In the genomic region with DNA sequence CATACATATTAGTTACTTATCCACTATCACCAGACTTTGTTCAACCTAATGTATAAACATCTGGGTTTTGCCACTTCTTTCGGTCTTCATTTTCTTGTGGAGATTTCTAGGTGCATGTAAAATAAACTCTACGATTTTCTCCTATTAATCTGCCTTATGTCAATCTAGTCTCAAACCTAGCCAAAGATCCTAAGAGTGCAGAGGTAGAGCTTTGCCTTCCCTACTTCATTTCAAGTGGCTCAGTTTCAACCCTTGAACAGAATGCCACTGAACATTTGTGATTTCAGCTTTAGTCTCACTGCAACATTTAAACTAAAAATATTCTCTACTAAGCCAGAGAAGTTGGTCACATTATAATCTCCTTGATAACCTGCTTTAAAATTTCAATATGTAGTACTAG, we compare ENCODE assay signal across 17 cellular contexts.
"Had no signal": no experiment of that assay in that cellular context is flagged by ENCODE, and none has a peak within 500 bp of the region (broad histone marks: within the 10 kb centered on the region; RNA-seq: fewer than 3 reads in every experiment).

No MANE protein-coding gene starts in this region.

- H3K27ac Mint-ChIP-seq: activated naive CD8-positive, alpha-beta T cell treated with anti-CD3 and anti-CD28 coated beads, Interleukin-2, amount 10 ng/mL, durations not matched to agents 7 days and 5 days; naive thymus-derived CD8-positive, alpha-beta T cell; stimulated activated naive B cell treated with anti-CD40 and anti-IgM and Interleukin-4, amounts not matched to agents 10 μg/mL and 1 μg/mL and 100 μg/mL, for 72 hours; T-cell had no signal

- H3K9me3 ChIP-seq: heart left ventricle, mucosa of descending colon, upper lobe of left lung had no signal

- H3K4me1 ChIP-seq: upper lobe of left lung had no signal

- H3K9me3 Mint-ChIP-seq: activated naive CD8-positive, alpha-beta T cell treated with anti-CD3 and anti-CD28 coated beads, Interleukin-2, amount 10 ng/mL, durations not matched to agents 7 days and 5 days; endodermal cell; stimulated activated naive B cell treated with anti-CD40 and anti-IgM and Interleukin-4, amounts not matched to agents 10 μg/mL and 1 μg/mL and 100 μg/mL, for 72 hours had no signal

- H3K4me3 ChIP-seq: heart left ventricle, mucosa of descending colon, upper lobe of left lung had no signal

- ATAC-seq: left colon; mucosa of descending colon; naive thymus-derived CD8-positive, alpha-beta T cell; stimulated activated naive B cell treated with anti-CD40 and anti-IgM and Interleukin-4, amounts not matched to agents 10 μg/mL and 1 μg/mL and 100 μg/mL, for 72 hours; T-cell had no signal

- H3K36me3 ChIP-seq: heart left ventricle, upper lobe of left lung had no signal

- H3K27ac ChIP-seq: upper lobe of left lung had no signal

- H3K4me1 Mint-ChIP-seq: activated naive CD8-positive, alpha-beta T cell treated with anti-CD3 and anti-CD28 coated beads, Interleukin-2, amount 10 ng/mL, durations not matched to agents 7 days and 5 days; central memory CD8-positive, alpha-beta T cell; naive thymus-derived CD8-positive, alpha-beta T cell; stimulated activated naive B cell treated with anti-CD40 and anti-IgM and Interleukin-4, amounts not matched to agents 10 μg/mL and 1 μg/mL and 100 μg/mL, for 72 hours; T-cell had no signal

- DNase-seq: activated CD4-positive, CD25-positive, alpha-beta regulatory T cell treated with anti-CD3 and anti-CD28 coated beads, Interleukin-2, amount 50 U/mL, for 72 hours; activated naive CD4-positive, alpha-beta T cell; activated naive CD8-positive, alpha-beta T cell treated with anti-CD3 and anti-CD28 coated beads, Interleukin-2, amount 10 ng/mL, durations not matched to agents 7 days and 5 days; activated T-cell treated with anti-CD3 and anti-CD28 coated beads for 4 hours; dermis blood vessel endothelial cell; endodermal cell; left colon; mammary epithelial cell; mucosa of descending colon; naive thymus-derived CD8-positive, alpha-beta T cell; stimulated activated CD4-positive, alpha-beta T cell treated with anti-CD3 and anti-CD28 coated beads, Interleukin-2, amount 100 ng/mL, for 48 hours; stimulated activated naive B cell treated with anti-CD40 and anti-IgM and Interleukin-4, amounts not matched to agents 10 μg/mL and 1 μg/mL and 100 μg/mL, for 72 hours; T-cell; T-helper 9 cell had no signal

- H3K36me3 Mint-ChIP-seq: activated naive CD8-positive, alpha-beta T cell treated with anti-CD3 and anti-CD28 coated beads, Interleukin-2, amount 10 ng/mL, durations not matched to agents 7 days and 5 days; naive thymus-derived CD8-positive, alpha-beta T cell; stimulated activated naive B cell treated with anti-CD40 and anti-IgM and Interleukin-4, amounts not matched to agents 10 μg/mL and 1 μg/mL and 100 μg/mL, for 72 hours; T-cell had no signal

- H3K4me3 Mint-ChIP-seq: activated naive CD8-positive, alpha-beta T cell treated with anti-CD3 and anti-CD28 coated beads, Interleukin-2, amount 10 ng/mL, durations not matched to agents 7 days and 5 days; central memory CD8-positive, alpha-beta T cell; endodermal cell; naive thymus-derived CD8-positive, alpha-beta T cell; stimulated activated naive B cell treated with anti-CD40 and anti-IgM and Interleukin-4, amounts not matched to agents 10 μg/mL and 1 μg/mL and 100 μg/mL, for 72 hours; T-cell had no signal

- H3K27me3 ChIP-seq: heart left ventricle, upper lobe of left lung had no signal

- H3K27me3 Mint-ChIP-seq: activated naive CD8-positive, alpha-beta T cell treated with anti-CD3 and anti-CD28 coated beads, Interleukin-2, amount 10 ng/mL, durations not matched to agents 7 days and 5 days; central memory CD8-positive, alpha-beta T cell; stimulated activated naive B cell treated with anti-CD40 and anti-IgM and Interleukin-4, amounts not matched to agents 10 μg/mL and 1 μg/mL and 100 μg/mL, for 72 hours; T-cell had no signal
